In the genomic region with DNA sequence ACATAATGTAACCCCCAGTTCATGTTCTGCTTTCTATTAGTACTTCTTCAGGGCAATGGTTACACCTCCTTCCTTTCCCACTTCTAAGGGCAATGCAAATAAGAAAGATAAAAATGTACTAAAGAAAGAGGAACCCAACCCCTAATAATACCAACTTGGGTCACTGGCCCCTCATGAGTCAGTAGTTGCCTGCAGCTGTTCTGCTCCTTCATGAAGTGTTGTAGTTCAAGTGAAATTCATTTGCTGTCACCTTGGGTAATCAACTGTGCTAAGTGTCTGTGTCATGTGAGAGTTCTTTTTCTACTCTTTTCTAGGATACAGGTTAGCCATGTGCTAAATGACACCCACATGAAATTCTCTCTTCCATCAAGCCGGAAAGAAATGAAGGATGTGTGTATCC, we compare ENCODE assay signal across 8 cellular contexts.
DNase-seq lines count a peak whose midpoint lies in the region; ATAC-seq and TF ChIP-seq lines count a peak whose summit lies in the region.
"Had no signal": no experiment of that assay in that cellular context is flagged by ENCODE, and none has a peak within 500 bp of the region (broad histone marks: within the 10 kb centered on the region; RNA-seq: fewer than 3 reads in every experiment).

No MANE protein-coding gene starts in this region.

- TF ChIP-seq POLR2A in testis (IDR thresholded peaks at IDR 0.05): no peak

- H3K9me3 Mint-ChIP-seq in stimulated activated effector memory CD8-positive, alpha-beta T cell treated with anti-CD3 and anti-CD28 coated beads, Interleukin-12 subunit alpha, Interleukin-12 subunit beta, amount 100 ng/mL, for 72 hours: no peaks in the 10 kb centered on the region

- H3K9me3 ChIP-seq in testis: no peaks in the 10 kb centered on the region

- H3K27ac Mint-ChIP-seq in stimulated activated effector memory CD8-positive, alpha-beta T cell treated with anti-CD3 and anti-CD28 coated beads, Interleukin-12 subunit alpha, Interleukin-12 subunit beta, amount 100 ng/mL, for 72 hours: peak overlapping the region; percentile 12

- TF ChIP-seq CTCF in testis (IDR thresholded peaks at IDR 0.05): no peak

- no peak overlapping the region for H3K4me3 Mint-ChIP-seq in stimulated activated effector memory CD8-positive, alpha-beta T cell treated with anti-CD3 and anti-CD28 coated beads, Interleukin-12 subunit alpha, Interleukin-12 subunit beta, amount 100 ng/mL, for 72 hours

- peak; percentile 40 for DNase-seq in GM19238 (ENCODE audit: insufficient read length, low spot score)
- peak; percentile 92 for DNase-seq in NAMALWA (ENCODE audit: low spot score)
- DNase-seq in stimulated activated effector memory CD8-positive, alpha-beta T cell treated with anti-CD3 and anti-CD28 coated beads, Interleukin-12 subunit alpha, Interleukin-12 subunit beta, amount 100 ng/mL, for 72 hours (ENCODE audit: low spot score in 2 of 2): no peak
- no peak for DNase-seq in dedifferentiated amniotic fluid mesenchymal stem cell (ENCODE audit: extremely low spot score)
- no peak for DNase-seq in effector CD4-positive, alpha-beta T cell
- no peak for DNase-seq in testis
- DNase-seq: NCI-H82 had no signal

- H3K27me3 ChIP-seq in testis: no peaks in the 10 kb centered on the region

- no peak overlapping the region for H3K27ac ChIP-seq in testis

- H3K4me3 ChIP-seq in testis: no peak overlapping the region

- H3K4me1 Mint-ChIP-seq in stimulated activated effector memory CD8-positive, alpha-beta T cell treated with anti-CD3 and anti-CD28 coated beads, Interleukin-12 subunit alpha, Interleukin-12 subunit beta, amount 100 ng/mL, for 72 hours: peaks cover 25% of the 10 kb centered on the region

- intact Hi-C loops in testis (cut with DNase I; ENCODE audit: low total_unique reads): no loop called here

- H3K36me3 ChIP-seq in testis (ENCODE audit: low read depth, missing control alignments): no peaks in the 10 kb centered on the region

- WGBS in testis, 2 donors: 94 to 95% methylated on average over 1 of the region's 1 CpG

- peak; percentile 90 for ATAC-seq in HG02885 (IDR thresholded peaks at IDR 0.05; ENCODE audit: poor library complexity, unreplicated experiment)
- no peak for ATAC-seq in stimulated activated effector memory CD8-positive, alpha-beta T cell treated with anti-CD3 and anti-CD28 coated beads, Interleukin-12 subunit alpha, Interleukin-12 subunit beta, amount 100 ng/mL, for 72 hours

- H3K36me3 Mint-ChIP-seq in stimulated activated effector memory CD8-positive, alpha-beta T cell treated with anti-CD3 and anti-CD28 coated beads, Interleukin-12 subunit alpha, Interleukin-12 subunit beta, amount 100 ng/mL, for 72 hours: peaks cover 47% of the 10 kb centered on the region

- H3K4me1 ChIP-seq in testis: no peaks in the 10 kb centered on the region

Comparison
In these comparisons a context has a peak if more than half of its experiments do, and no peak if none do; other contexts are left out.
1. DNase-seq: peak in GM19238 (single experiment) and NAMALWA (single experiment); none in stimulated activated effector memory CD8-positive, alpha-beta T cell treated with anti-CD3 and anti-CD28 coated beads, Interleukin-12 subunit alpha, Interleukin-12 subunit beta, amount 100 ng/mL, for 72 hours (0 of 2), dedifferentiated amniotic fluid mesenchymal stem cell (single experiment), effector CD4-positive, alpha-beta T cell (single experiment) and testis (single experiment).